Comparison of ENCODE assay signal across 8 cellular contexts in the genomic region with DNA sequence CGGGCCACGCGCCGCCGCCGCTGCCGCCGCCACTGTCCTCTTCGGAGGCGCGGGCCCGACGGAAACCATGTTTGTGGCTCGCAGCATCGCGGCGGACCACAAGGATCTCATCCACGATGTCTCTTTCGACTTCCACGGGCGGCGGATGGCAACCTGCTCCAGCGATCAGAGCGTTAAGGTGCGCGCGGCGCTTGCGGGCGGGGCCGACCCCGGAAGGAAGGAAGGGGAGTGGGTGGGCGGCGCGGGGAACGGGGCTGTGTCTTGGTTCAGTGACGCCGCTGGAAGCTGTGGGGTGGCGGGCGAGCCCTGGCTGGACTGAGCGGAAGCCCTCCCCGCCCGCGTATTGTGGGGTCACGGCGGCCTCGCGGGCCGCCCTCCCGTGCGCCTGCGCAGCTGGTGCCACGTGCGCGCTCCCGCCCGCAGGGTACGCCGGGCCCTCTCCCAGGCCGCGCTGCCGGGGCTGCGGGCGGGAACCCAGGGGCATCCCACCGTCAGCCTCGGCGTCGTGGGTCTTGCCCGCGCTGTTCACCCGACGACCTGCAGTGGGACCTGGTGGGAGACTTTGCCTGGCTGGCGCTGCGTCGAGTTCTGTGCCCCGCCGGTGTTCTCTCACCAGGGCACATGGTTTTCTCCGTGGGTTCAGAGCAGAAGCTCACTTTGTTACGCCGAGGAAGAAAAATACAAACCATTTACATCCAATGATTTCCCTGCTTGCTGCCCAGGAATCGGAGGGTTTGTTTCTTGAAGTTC. TPM values are rescaled to one million over a fixed set of nuclear protein-coding genes. Genes with fewer than 3 reads are reported as not detected.
DNase-seq lines count a peak whose midpoint lies in the region; ATAC-seq and TF ChIP-seq lines count a peak whose summit lies in the region.

No MANE protein-coding gene starts in this region.

- TF ChIP-seq CTCF in Peyer's patch (IDR thresholded peaks at IDR 0.05): no peak

- no peaks in the 10 kb centered on the region for H3K9me3 ChIP-seq in Peyer's patch

- H3K9me3 Mint-ChIP-seq in naive B cell: no peaks in the 10 kb centered on the region

- peak; percentile 69 for ATAC-seq in GM21717 (IDR thresholded peaks at IDR 0.05; ENCODE audit: unreplicated experiment)
- peak; percentile 62 to 68 for ATAC-seq in naive B cell (ENCODE audit: low read depth in 2 of 2)

- peak overlapping the region; percentile 91 to 98 (median 96) for H3K27ac ChIP-seq in Peyer's patch

- no peaks in the 10 kb centered on the region for H3K36me3 ChIP-seq in Peyer's patch

- H3K4me1 Mint-ChIP-seq in naive B cell: peaks cover 15 to 48% (median 16%) of the 10 kb centered on the region in 3 donors

- peak; percentile 68 to 69 for TF ChIP-seq POLR2A in Peyer's patch (IDR thresholded peaks at IDR 0.05)

- H3K4me3 Mint-ChIP-seq in naive B cell: peak overlapping the region; percentile 90 to 99 (median 95)

- H3K27ac Mint-ChIP-seq in naive B cell: peak overlapping the region; percentile 89 to 98 (median 96)

- H3K36me3 Mint-ChIP-seq in naive B cell: no peaks in the 10 kb centered on the region

- no peaks in the 10 kb centered on the region for H3K27me3 ChIP-seq in Peyer's patch

- DNase-seq in DMS79 (lab: John Stamatoyannopoulos, UW): peak; percentile 73
- peak; percentile 94 for DNase-seq in Jurkat, Clone E6-1 (ENCODE audit: low read depth, low spot score)
- DNase-seq in Peyer's patch: peak; percentile 95 to 98 (median 96)
- DNase-seq in activated T-helper 1 cell treated with Interleukin-2 at 50 U/mL for 16 hours (ENCODE audit: low read depth): peak; percentile 97
- DNase-seq in fibroblast of gingiva (ENCODE audit: low read depth): peak; percentile 94
- DNase-seq in naive B cell: peak; percentile 95
- peak; percentile 98 to 99 for DNase-seq in stimulated activated CD8-positive, alpha-beta memory T cell treated with anti-CD3 and anti-CD28 coated beads, Interleukin-7, amount 100 ng/mL, for 48 hours (ENCODE audit: extremely low read depth in 1 of 2, low read depth in 1 of 2)

- H3K4me3 ChIP-seq in Jurkat, Clone E6-1 (ENCODE audit: low read length): peak overlapping the region; percentile 72
- peak overlapping the region; percentile 67 to 86 (median 73) for H3K4me3 ChIP-seq in Peyer's patch

- no peaks in the 10 kb centered on the region for H3K27me3 Mint-ChIP-seq in naive B cell

- H3K4me1 ChIP-seq in Peyer's patch: peaks cover 0 to 10% (median 0%) of the 10 kb centered on the region in 4 donors

RNA-seq across cellular contexts. Expression of a gene that starts 0.4 kb away (rescaled TPM):
- polyA plus RNA-seq in Jurkat, Clone E6-1 (2012; ENCODE audit: insufficient read depth, insufficient read length): 65.4 TPM
- total RNA-seq in Peyer's patch: 10 to 100 TPM; 18.6 to 38.0 (median 25.3) TPM
- polyA plus RNA-seq in naive B cell (ENCODE audit: low read depth in 6 of 6): 10 to 100 TPM; 24.6 to 50.5 (median 39.6) TPM

RNA-seq across cellular contexts. Expression of a gene that starts 42.9 kb away (rescaled TPM):
- polyA plus RNA-seq in Jurkat, Clone E6-1 (2012; ENCODE audit: insufficient read depth, insufficient read length): 24.8 TPM
- 10 to 100 TPM; 21.9 to 44.6 (median 36.9) TPM for total RNA-seq in Peyer's patch
- 10 to 100 TPM in 1 of 6 donors, 1 to 10 TPM in 4, not detected in 1; 6.2 to 10.0 (median 8.1) TPM for polyA plus RNA-seq in naive B cell (ENCODE audit: low read depth in 6 of 6)

Comparison
In these comparisons a context has a peak if more than half of its experiments do, and no peak if none do; other contexts are left out.
1. Peak in every context shown above with its lines: DNase-seq, ATAC-seq, H3K4me3 ChIP-seq and H3K27ac ChIP-seq.